Comparison of ENCODE assay signal across 1 cellular context in genomic region chr5:175288048-175288621, GRCh38.
TF ChIP-seq lines count a peak whose summit lies in the region.

No MANE protein-coding gene starts in this region.

TF ChIP-seq in HEK293, 187 proteins besides CTCF, POLR2A, EP300 and RAD21 (continued from another document):
- no peak for TF ChIP-seq ZNF561 (tag by site-specific recombination; IDR thresholded peaks at IDR 0.05; ENCODE audit: borderline replicate concordance)
- TF ChIP-seq ZNF19 (tag by site-specific recombination; IDR thresholded peaks at IDR 0.05; ENCODE audit: low read depth): no peak
- TF ChIP-seq KLF9 (tag by site-specific recombination; IDR thresholded peaks at IDR 0.05; ENCODE audit: low read depth): no peak
- no peak for TF ChIP-seq ZSCAN23 (tag by site-specific recombination; IDR thresholded peaks at IDR 0.05)
- TF ChIP-seq BCL11B (tag by site-specific recombination; IDR thresholded peaks at IDR 0.05; ENCODE audit: low read depth): no peak
- no peak for TF ChIP-seq ZBTB10 (tag by site-specific recombination; IDR thresholded peaks at IDR 0.05)
TF ChIP-seq in HEK293: peak in this region for 9.
